In the genomic region with DNA sequence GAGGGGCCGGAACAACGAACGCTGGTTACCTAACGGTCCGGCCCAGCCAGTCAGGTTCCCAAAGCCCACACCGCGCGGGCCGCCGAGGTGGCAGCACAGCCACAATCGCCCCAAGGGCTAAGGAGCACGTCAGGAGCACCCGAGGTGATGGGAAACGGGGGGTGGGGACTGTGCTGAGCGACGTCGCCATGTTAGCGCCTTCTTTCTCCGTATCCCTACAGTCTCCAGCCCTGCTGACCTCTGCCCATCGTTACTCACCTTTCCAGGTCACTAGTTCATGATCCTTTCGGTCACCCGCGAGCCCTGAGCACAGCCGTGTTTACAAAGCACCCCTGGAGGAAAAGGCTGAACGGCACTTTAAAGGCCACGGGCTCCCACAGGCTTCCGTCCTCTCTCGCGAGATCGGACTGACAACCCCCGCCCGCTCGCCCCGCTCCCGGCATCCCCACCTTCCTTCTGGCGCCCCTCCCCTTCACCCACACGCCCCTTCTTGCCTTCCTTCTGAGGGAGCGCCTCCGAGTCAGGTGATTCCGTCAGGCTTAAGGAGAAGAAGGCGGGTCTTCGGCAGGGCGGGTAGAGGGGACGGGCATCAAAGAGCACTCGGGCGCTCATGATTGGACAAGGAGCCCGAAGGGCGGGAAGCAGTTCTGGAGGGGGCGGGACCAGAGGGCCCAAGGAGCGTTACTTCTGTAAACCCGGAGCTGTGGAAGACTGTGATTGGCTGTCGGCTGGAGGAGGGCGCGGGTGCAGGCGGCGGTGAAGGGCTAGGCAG, we compare ENCODE assay signal across 8 cellular contexts. TPM values are rescaled to one million over a fixed set of nuclear protein-coding genes. Genes with fewer than 3 reads are reported as not detected.
A peak's percentile ranks its signal among the peaks of the same experiment; 100 is the strongest.
DNase-seq lines count a peak whose midpoint lies in the region; FAIRE-seq and TF ChIP-seq lines count a peak whose summit lies in the region.

A gene with protein sequence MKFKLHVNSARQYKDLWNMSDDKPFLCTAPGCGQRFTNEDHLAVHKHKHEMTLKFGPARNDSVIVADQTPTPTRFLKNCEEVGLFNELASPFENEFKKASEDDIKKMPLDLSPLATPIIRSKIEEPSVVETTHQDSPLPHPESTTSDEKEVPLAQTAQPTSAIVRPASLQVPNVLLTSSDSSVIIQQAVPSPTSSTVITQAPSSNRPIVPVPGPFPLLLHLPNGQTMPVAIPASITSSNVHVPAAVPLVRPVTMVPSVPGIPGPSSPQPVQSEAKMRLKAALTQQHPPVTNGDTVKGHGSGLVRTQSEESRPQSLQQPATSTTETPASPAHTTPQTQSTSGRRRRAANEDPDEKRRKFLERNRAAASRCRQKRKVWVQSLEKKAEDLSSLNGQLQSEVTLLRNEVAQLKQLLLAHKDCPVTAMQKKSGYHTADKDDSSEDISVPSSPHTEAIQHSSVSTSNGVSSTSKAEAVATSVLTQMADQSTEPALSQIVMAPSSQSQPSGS (minus strand): TSS at position 412 of the 772 bp plus-strand sequence. CDS start 31,760 bp downstream, outside the sequence.

- peak within 1 kb of the TSS; percentile 99 for H2BK5ac ChIP-seq in neuronal stem cell (ENCODE audit: low read length)

- peak within 1 kb of the TSS; percentile 99 for H3K4ac ChIP-seq in neuronal stem cell (ENCODE audit: low read length)

- peak within 1 kb of the TSS; percentile 46 for H3K4me2 ChIP-seq in neuronal stem cell (ENCODE audit: insufficient read depth, low read length, poor library complexity, severe bottlenecking)

- H3K36me3 Mint-ChIP-seq in HFFc6 (ENCODE audit: low read depth): peaks cover 11% of the 10 kb centered on the region; the same call in 1 of the 2 replicates
- peaks cover 17% of the 10 kb centered on the region for H3K36me3 Mint-ChIP-seq in activated naive CD4-positive, alpha-beta T cell treated with anti-CD3 and anti-CD28 coated beads, Interleukin-2, amount 10 ng/mL, durations not matched to agents 7 days and 5 days

- peak within 1 kb of the TSS; percentile 52 for H4K8ac ChIP-seq in neuronal stem cell (ENCODE audit: low read depth, low read length)

- H2AFZ ChIP-seq in neuronal stem cell (ENCODE audit: low read length): peak within 1 kb of the TSS; percentile 93

- H3K23ac ChIP-seq in neuronal stem cell (ENCODE audit: low read depth, low read length, poor library complexity): peak within 1 kb of the TSS; percentile 86

- H3K27ac ChIP-seq in SK-N-MC: peak within 1 kb of the TSS; percentile 90
- peak within 1 kb of the TSS; percentile 98 for H3K27ac ChIP-seq in neuronal stem cell (replicated peaks; ENCODE audit: low read length)

- H2BK15ac ChIP-seq in neuronal stem cell (ENCODE audit: low read length): peak within 1 kb of the TSS; percentile 91

- CTCF ChIA-PET in activated naive CD4-positive, alpha-beta T cell treated with anti-CD3 and anti-CD28 coated beads, Interleukin-2, amount 10 ng/mL, durations not matched to agents 7 days and 5 days (lab: Charles Lee): no interaction called here

- H3K27me3 Mint-ChIP-seq in HFFc6 (ENCODE audit: insufficient read depth): peaks cover 1% of the 10 kb centered on the region
- H3K27me3 Mint-ChIP-seq in activated naive CD4-positive, alpha-beta T cell treated with anti-CD3 and anti-CD28 coated beads, Interleukin-2, amount 10 ng/mL, durations not matched to agents 7 days and 5 days: no peaks in the 10 kb centered on the region

- peak within 1 kb of the TSS; percentile 99 for H3K4me3 Mint-ChIP-seq in HFFc6
- H3K4me3 Mint-ChIP-seq in activated naive CD4-positive, alpha-beta T cell treated with anti-CD3 and anti-CD28 coated beads, Interleukin-2, amount 10 ng/mL, durations not matched to agents 7 days and 5 days: peak within 1 kb of the TSS; percentile 99

- peak within 1 kb of the TSS; percentile 93 for H2BK120ac ChIP-seq in neuronal stem cell (ENCODE audit: low read depth, low read length)

- H3K27ac Mint-ChIP-seq in HFFc6: peak within 1 kb of the TSS; percentile 99
- peak within 1 kb of the TSS; percentile 98 for H3K27ac Mint-ChIP-seq in activated naive CD4-positive, alpha-beta T cell treated with anti-CD3 and anti-CD28 coated beads, Interleukin-2, amount 10 ng/mL, durations not matched to agents 7 days and 5 days

- no CpG with 5 or more reads among the region's 56 CpGs for WGBS in neuronal stem cell (ENCODE audit: extremely low coverage in 2 of 2, insufficient read length in 2 of 2, insufficient replicate concordance in 1 of 2), 2 donors

- H3K79me1 ChIP-seq in neuronal stem cell (ENCODE audit: low read depth, low read length): peaks cover 5% of the 10 kb centered on the region

- peak; percentile 75 for FAIRE-seq in frontal cortex (lab: Jason Lieb, UNC)

- H3K27me3 ChIP-seq in neuronal stem cell (ENCODE audit: control insufficient read depth in 3 of 3, insufficient read depth in 3 of 3, low read depth in 1 of 3, low read length in 3 of 3): no peaks in the 10 kb centered on the region

- DNase-seq in GM04503 (ENCODE audit: low read depth): peak; percentile 98
- peak; percentile 100 for DNase-seq in HFFc6
- peak; percentile 100 for DNase-seq in NB4 (ENCODE audit: low read depth)
- DNase-seq in SK-N-MC (ENCODE audit: low read depth, low spot score): peak; percentile 96
- peak; percentile 99 for DNase-seq in activated naive CD4-positive, alpha-beta T cell treated with anti-CD3 and anti-CD28 coated beads, Interleukin-2, amount 10 ng/mL, durations not matched to agents 7 days and 5 days
- DNase-seq in frontal cortex (ENCODE audit: low spot score in 2 of 2): peak; percentile 74 to 88
- peak; percentile 99 for DNase-seq in neuronal stem cell (ENCODE audit: low spot score)

- peak within 1 kb of the TSS; percentile 73 for H3K14ac ChIP-seq in neuronal stem cell (ENCODE audit: low read length)

- H3K36me3 ChIP-seq in SK-N-MC (ENCODE audit: insufficient read depth, low read length): peaks cover 22% of the 10 kb centered on the region
- peaks cover 2 to 24% of the 10 kb centered on the region in 2 donors for H3K36me3 ChIP-seq in neuronal stem cell (replicated peaks in 1 of 2; ENCODE audit: control insufficient read depth in 2 of 2, insufficient read depth in 2 of 2, low read length in 2 of 2)

- H3K9me3 ChIP-seq in SK-N-MC (ENCODE audit: low read depth, low read length) (peaks cover 2% of the 10 kb centered on the region; the same call in 1 of the 2 replicates), neuronal stem cell (replicated peaks in 1 of 2; ENCODE audit: control insufficient read depth in 2 of 2, insufficient read depth in 1 of 2, low read depth in 1 of 2, low read length in 2 of 2) (peaks cover 0 to 12% of the 10 kb centered on the region in 2 donors)

- H3K18ac ChIP-seq in neuronal stem cell (ENCODE audit: low read length): peak within 1 kb of the TSS; percentile 98

- H3K9me3 Mint-ChIP-seq in HFFc6: no peaks in the 10 kb centered on the region
- no peaks in the 10 kb centered on the region for H3K9me3 Mint-ChIP-seq in activated naive CD4-positive, alpha-beta T cell treated with anti-CD3 and anti-CD28 coated beads, Interleukin-2, amount 10 ng/mL, durations not matched to agents 7 days and 5 days

- peak; percentile 36 for TF ChIP-seq POLR2A in NB4 (IDR thresholded peaks at IDR 0.05; ENCODE audit: extremely low read depth, insufficient read length)

- H4K91ac ChIP-seq in neuronal stem cell (ENCODE audit: low read depth, low read length, poor library complexity): peak within 1 kb of the TSS; percentile 56

- H2AK5ac ChIP-seq in neuronal stem cell (ENCODE audit: low read depth, low read length): peak within 1 kb of the TSS; percentile 97

- H3K4me1 Mint-ChIP-seq in HFFc6 (ENCODE audit: low read depth): peaks cover 21% of the 10 kb centered on the region
- H3K4me1 Mint-ChIP-seq in activated naive CD4-positive, alpha-beta T cell treated with anti-CD3 and anti-CD28 coated beads, Interleukin-2, amount 10 ng/mL, durations not matched to agents 7 days and 5 days: peaks cover 63% of the 10 kb centered on the region

- peaks cover 0 to 2% of the 10 kb centered on the region in 2 donors for H3K4me1 ChIP-seq in neuronal stem cell (ENCODE audit: control insufficient read depth in 2 of 2, insufficient read depth in 1 of 2, low read depth in 1 of 2, low read length in 2 of 2)

- peak within 1 kb of the TSS; percentile 96 for H3K4me3 ChIP-seq in NB4 (ENCODE audit: low read depth, low read length)
- H3K4me3 ChIP-seq in SK-N-MC: peak within 1 kb of the TSS; percentile 99
- peak within 1 kb of the TSS; percentile 82 to 100 for H3K4me3 ChIP-seq in neuronal stem cell (ENCODE audit: low read length in 2 of 2)

- TF ChIP-seq CTCF in HFFc6 (IDR thresholded peaks at IDR 0.05) (peak; percentile 2; the same call in 1 of the 2 replicates), NB4 (IDR thresholded peaks at IDR 0.05; ENCODE audit: low read depth, low read length) (no peak), subcutaneous adipose tissue (IDR thresholded peaks at IDR 0.05; ENCODE audit: low read depth) (no peak)

- H2BK12ac ChIP-seq in neuronal stem cell (ENCODE audit: low read length): peak within 1 kb of the TSS; percentile 31

- peak within 1 kb of the TSS; percentile 98 for H3K9ac ChIP-seq in SK-N-MC (ENCODE audit: insufficient read length)
- H3K9ac ChIP-seq in neuronal stem cell (ENCODE audit: low read depth, low read length, poor library complexity): peak within 1 kb of the TSS; percentile 99

RNA-seq across cellular contexts. Expression of the gene that starts here (rescaled TPM):
- 10 to 100 TPM; 34.1 to 43.9 (median 38.2) TPM for total RNA-seq in HFFc6 (2021; fragmentation: NEBNext Ultra II Directional; extraction: Animal tissue kit (Norgen Biotek cat#: 25700))
- total RNA-seq in frontal cortex (141 TPM), subcutaneous adipose tissue (10 to 100 TPM; 52.9 to 81.5 (median 59.8) TPM)
- polyA plus RNA-seq in neuronal stem cell (2013, experiment 1 of 2): 64.3 TPM
- 69.0 TPM for polyA plus RNA-seq in neuronal stem cell (2013, experiment 2 of 2)

Comparison
In these comparisons a context has a peak if more than half of its experiments do, and no peak if none do; other contexts are left out.
1. Peak in every context shown above with its lines: DNase-seq, H3K4me3 ChIP-seq and H3K27ac ChIP-seq.